ENCODE assay signal across 8 cellular contexts in the genomic region with DNA sequence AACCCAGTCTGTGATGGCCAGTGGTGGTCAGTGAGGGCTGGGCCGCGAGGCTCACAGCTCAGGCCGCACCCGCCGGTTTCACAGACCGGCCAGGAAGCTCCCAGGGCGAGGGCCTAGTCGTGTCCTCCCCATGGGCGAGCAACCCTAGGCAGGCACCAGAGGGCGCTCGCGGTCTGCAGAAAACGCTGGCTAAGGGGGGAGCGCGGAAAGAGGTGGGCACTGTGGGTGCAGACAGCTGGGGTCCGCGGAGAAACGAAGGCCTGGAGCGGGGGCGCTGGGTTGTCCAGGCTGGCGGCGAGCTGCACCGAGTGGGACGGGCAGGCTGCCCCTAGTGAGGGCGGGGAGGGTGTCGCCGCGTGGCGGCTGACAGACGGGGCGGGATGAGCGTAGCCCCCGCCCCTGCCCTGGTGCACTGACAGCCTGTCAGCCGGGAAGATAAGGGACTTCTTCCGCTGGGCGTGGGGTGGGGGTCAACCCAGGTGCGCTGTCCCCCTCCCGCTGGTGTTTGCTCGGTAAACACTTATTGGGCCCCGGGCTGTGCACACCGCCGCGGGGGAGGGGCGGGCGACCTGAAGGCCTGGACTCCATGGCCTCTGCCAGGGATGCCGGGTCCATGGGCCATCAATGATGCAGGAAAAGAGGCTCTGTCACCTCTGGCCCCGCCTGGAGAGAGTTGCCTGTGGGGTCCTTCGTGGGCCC. TPM values are rescaled to one million over a fixed set of nuclear protein-coding genes. Genes with fewer than 3 reads are reported as not detected.
DNase-seq lines count a peak whose midpoint lies in the region; ATAC-seq, FAIRE-seq and TF ChIP-seq lines count a peak whose summit lies in the region.

No MANE protein-coding gene starts in this region.

- H3K4me1 Mint-ChIP-seq in astrocyte (ENCODE audit: low read depth, unreplicated experiment): no peaks in the 10 kb centered on the region

- H3K9me2 ChIP-seq in hepatocyte (replicated peaks; ENCODE audit: insufficient read depth): no peaks in the 10 kb centered on the region

- peak; percentile 71 for DNase-seq in DMS53 (lab: John Stamatoyannopoulos, UW)
- no peak for DNase-seq in DMS53 treated with DMSO at 0.1 percent for 48 hours (lab: John Stamatoyannopoulos, UW; ENCODE audit: unreplicated experiment)
- peak; percentile 36 for DNase-seq in NCI-H1105 treated with DMSO at 0.1 percent for 48 hours (lab: John Stamatoyannopoulos, UW)
- peak; percentile 87 for DNase-seq in T-helper 9 cell
- peak; percentile 33 for DNase-seq in astrocyte (ENCODE audit: low read depth)
- peak; percentile 89 for DNase-seq in hepatocyte (ENCODE audit: low spot score)
- DNase-seq in retinal pigment epithelial cell (ENCODE audit: low read depth): no peak

- no peak for FAIRE-seq in astrocyte (lab: Jason Lieb, UNC)

- peak; percentile 54 for TF ChIP-seq CTCF in astrocyte (IDR thresholded peaks at IDR 0.05; ENCODE audit: insufficient read depth, low read depth, low read length)
- TF ChIP-seq CTCF in hepatocyte (IDR thresholded peaks at IDR 0.05; ENCODE audit: poor library complexity): peak; percentile 100
- TF ChIP-seq CTCF in retinal pigment epithelial cell (conservative IDR thresholded peaks at IDR 0.05; ENCODE audit: low read depth, low read length): peak; percentile 90

- H2AFZ ChIP-seq in astrocyte (ENCODE audit: low read depth, low read length) (peak overlapping the region; percentile 75), hepatocyte (peak overlapping the region; percentile 53)

- H3K27me3 ChIP-seq in astrocyte (ENCODE audit: insufficient read depth, low read length) (no peaks in the 10 kb centered on the region), hepatocyte (peaks cover 11% of the 10 kb centered on the region)

- H3K4me3 ChIP-seq in astrocyte (ENCODE audit: insufficient read depth, low read depth, low read length) (peak overlapping the region; percentile 51), hepatocyte (peak overlapping the region; percentile 44), retinal pigment epithelial cell (ENCODE audit: low read length) (peak overlapping the region; percentile 35)

- peaks cover 54% of the 10 kb centered on the region for H3K27me3 Mint-ChIP-seq in astrocyte (ENCODE audit: low read depth, unreplicated experiment)

- H4K20me1 ChIP-seq in astrocyte (ENCODE audit: insufficient read depth, low read length): no peaks in the 10 kb centered on the region
- no peaks in the 10 kb centered on the region for H4K20me1 ChIP-seq in hepatocyte (ENCODE audit: insufficient read depth, poor library complexity, severe bottlenecking)

- peak overlapping the region; percentile 84 for H3K4me2 ChIP-seq in astrocyte (ENCODE audit: low read length)
- H3K4me2 ChIP-seq in hepatocyte: peak overlapping the region; percentile 90

- peaks cover 2% of the 10 kb centered on the region for H3K9me3 Mint-ChIP-seq in astrocyte (ENCODE audit: unreplicated experiment)

- ATAC-seq in HG02884 (IDR thresholded peaks at IDR 0.05; ENCODE audit: unreplicated experiment): no peak

- no peaks in the 10 kb centered on the region for H3K36me3 Mint-ChIP-seq in astrocyte (ENCODE audit: low read depth, unreplicated experiment)

- no peak overlapping the region for H3K27ac Mint-ChIP-seq in astrocyte (ENCODE audit: unreplicated experiment)

- WGBS in hepatocyte (ENCODE audit: low lambda C conversion rate, missing lambda C conversion rate): 8% methylated on average over 36 of the region's 48 CpGs

- H3K27ac ChIP-seq in astrocyte (ENCODE audit: low read depth, low read length): no peak overlapping the region
- H3K27ac ChIP-seq in hepatocyte: no peak overlapping the region

- H3K4me1 ChIP-seq in astrocyte (ENCODE audit: insufficient read depth, low read length) (no peaks in the 10 kb centered on the region), hepatocyte (ENCODE audit: insufficient read depth) (no peaks in the 10 kb centered on the region)

- no peaks in the 10 kb centered on the region for H3K36me3 ChIP-seq in astrocyte (ENCODE audit: insufficient read depth, low read length)
- H3K36me3 ChIP-seq in hepatocyte (replicated peaks; ENCODE audit: insufficient read depth, low read depth): no peaks in the 10 kb centered on the region

- H3K9ac ChIP-seq in astrocyte (ENCODE audit: low read length): peak overlapping the region; percentile 55

- no peaks in the 10 kb centered on the region for H3K79me2 ChIP-seq in astrocyte (ENCODE audit: insufficient read depth, low read length)
- no peaks in the 10 kb centered on the region for H3K79me2 ChIP-seq in hepatocyte

- peak overlapping the region; percentile 68 for H3K4me3 Mint-ChIP-seq in astrocyte (ENCODE audit: unreplicated experiment)

- H3K9me3 ChIP-seq in astrocyte (ENCODE audit: insufficient read depth, low read depth, low read length): no peaks in the 10 kb centered on the region
- H3K9me3 ChIP-seq in hepatocyte (ENCODE audit: low read depth): no peaks in the 10 kb centered on the region

RNA-seq across cellular contexts. Expression of gene GP1BB, which starts 7.5 kb away (rescaled TPM):
- total RNA-seq in astrocyte (0.95 and 2.8 TPM in 2 replicates), hepatocyte (1.0 and 2.5 TPM in 2 replicates)
- 2.4 and 2.8 TPM in 2 replicates for polyA plus RNA-seq in hepatocyte

RNA-seq across cellular contexts. Expression of gene SEPTIN5, which starts 16.5 kb away (rescaled TPM):
- total RNA-seq in astrocyte (7.3 and 8.6 TPM in 2 replicates), hepatocyte (4.3 and 10.0 TPM in 2 replicates)
- 9.4 and 9.7 TPM in 2 replicates for polyA plus RNA-seq in hepatocyte

RNA-seq across cellular contexts. Expression of gene TBX1, which starts 29.8 kb away (rescaled TPM):
- 2.0 and 6.8 TPM in 2 replicates for total RNA-seq in astrocyte
- total RNA-seq in hepatocyte: not detected in 2 replicates
- 0.07 and 1.1 TPM in 2 replicates for polyA plus RNA-seq in hepatocyte

Comparison
In these comparisons a context has a peak if more than half of its experiments do, and no peak if none do; other contexts are left out.
1. DNase-seq: peak in DMS53 (single experiment), NCI-H1105 treated with DMSO at 0.1 percent for 48 hours (single experiment), T-helper 9 cell (single experiment), astrocyte (single experiment) and hepatocyte (single experiment); none in DMS53 treated with DMSO at 0.1 percent for 48 hours (single experiment) and retinal pigment epithelial cell (single experiment).
2. Peak in every context shown above with its lines, with median percentiles within 50 percentile points of each other: H3K4me3 ChIP-seq and CTCF ChIP-seq.